Comparison of ENCODE assay signal across 21 cellular contexts in genomic region chr12:104306376-104306775, GRCh38.
"Had no signal": no experiment of that assay in that cellular context is flagged by ENCODE, and none has a peak within 500 bp of the region (broad histone marks: within the 10 kb centered on the region; RNA-seq: fewer than 3 reads in every experiment).

No MANE protein-coding gene starts in this region.

- ATAC-seq: activated CD8-positive, alpha-beta T cell treated with anti-CD3 and anti-CD28 coated beads, Interleukin-2, amount 10 ng/mL, durations not matched to agents 7 days and 5 days; naive thymus-derived CD4-positive, alpha-beta T cell; T-cell had no signal

- H3K4me3 Mint-ChIP-seq: activated CD8-positive, alpha-beta T cell treated with anti-CD3 and anti-CD28 coated beads, Interleukin-2, amount 10 ng/mL, durations not matched to agents 7 days and 5 days; activated naive CD4-positive, alpha-beta T cell treated with anti-CD3 and anti-CD28 coated beads for 36 hours; activated naive CD8-positive, alpha-beta T cell treated with anti-CD3 and anti-CD28 coated beads, Interleukin-2, amount 10 ng/mL, durations not matched to agents 7 days and 5 days; activated T-cell treated with anti-CD3 and anti-CD28 coated beads, Interleukin-2, amount 50 U/mL, for 24 hours; endodermal cell; stimulated activated naive CD8-positive, alpha-beta T cell treated with anti-CD3 and anti-CD28 coated beads, Interleukin-15, Interleukin-2, amounts not matched to agents 100 ng/mL and 50 ng/mL, for 24 hours; T-cell had no signal

- H3K9me3 ChIP-seq: left ventricle myocardium inferior, ovary, prostate gland, thyroid gland had no signal

- H3K27ac Mint-ChIP-seq: activated CD8-positive, alpha-beta T cell treated with anti-CD3 and anti-CD28 coated beads, Interleukin-2, amount 10 ng/mL, durations not matched to agents 7 days and 5 days; activated naive CD4-positive, alpha-beta T cell treated with anti-CD3 and anti-CD28 coated beads for 36 hours; activated naive CD8-positive, alpha-beta T cell treated with anti-CD3 and anti-CD28 coated beads, Interleukin-2, amount 10 ng/mL, durations not matched to agents 7 days and 5 days; activated T-cell treated with anti-CD3 and anti-CD28 coated beads, Interleukin-2, amount 50 U/mL, for 24 hours; activated T-helper 2 cell treated with anti-CD3 and anti-CD28 coated beads, Interferon-gamma antibody, Interleukin-2, Interleukin-4, amounts not matched to agents 10 μg/mL and 5 μg/mL and 100 μg/mL, durations not matched to agents 14 hours and 24 hours and 36 hours; endodermal cell; naive thymus-derived CD4-positive, alpha-beta T cell; stimulated activated naive CD8-positive, alpha-beta T cell treated with anti-CD3 and anti-CD28 coated beads, Interleukin-15, Interleukin-2, amounts not matched to agents 100 ng/mL and 50 ng/mL, for 24 hours; T-cell had no signal

- H3K4me1 ChIP-seq: prostate gland had no signal

- H3K4me3 ChIP-seq: left ventricle myocardium inferior, ovary, prostate gland, thyroid gland had no signal

- DNase-seq: activated CD4-positive, alpha-beta T cell treated with anti-CD3 and anti-CD28 coated beads for 1 hour; activated CD4-positive, alpha-beta T cell treated with anti-CD3 and anti-CD28 coated beads, Interleukin-2, amount 50 U/mL, for 1 hour; activated CD8-positive, alpha-beta T cell treated with anti-CD3 and anti-CD28 coated beads, Interleukin-2, amount 10 ng/mL, durations not matched to agents 7 days and 5 days; activated naive CD4-positive, alpha-beta T cell treated with anti-CD3 and anti-CD28 coated beads for 36 hours; activated naive CD8-positive, alpha-beta T cell treated with anti-CD3 and anti-CD28 coated beads, Interleukin-2, amount 10 ng/mL, durations not matched to agents 7 days and 5 days; activated T-cell treated with anti-CD3 and anti-CD28 coated beads, Interleukin-2, amount 50 U/mL, for 24 hours; amygdala; endodermal cell; foreskin melanocyte; hypothalamus; left ventricle myocardium inferior; naive thymus-derived CD4-positive, alpha-beta T cell; ovary; stimulated activated CD4-positive, alpha-beta T cell treated with anti-CD3 and anti-CD28 coated beads, Interleukin-4, amount 100 ng/mL, for 24 hours; substantia nigra; T-cell; T-helper 9 cell; thyroid gland had no signal

- H3K36me3 ChIP-seq: ovary had no signal

- H3K9me3 Mint-ChIP-seq: activated naive CD4-positive, alpha-beta T cell treated with anti-CD3 and anti-CD28 coated beads for 36 hours; activated naive CD8-positive, alpha-beta T cell treated with anti-CD3 and anti-CD28 coated beads, Interleukin-2, amount 10 ng/mL, durations not matched to agents 7 days and 5 days; activated T-cell treated with anti-CD3 and anti-CD28 coated beads, Interleukin-2, amount 50 U/mL, for 24 hours; activated T-helper 2 cell treated with anti-CD3 and anti-CD28 coated beads, Interferon-gamma antibody, Interleukin-2, Interleukin-4, amounts not matched to agents 10 μg/mL and 5 μg/mL and 100 μg/mL, durations not matched to agents 14 hours and 24 hours and 36 hours; endodermal cell; naive thymus-derived CD4-positive, alpha-beta T cell; stimulated activated naive CD8-positive, alpha-beta T cell treated with anti-CD3 and anti-CD28 coated beads, Interleukin-15, Interleukin-2, amounts not matched to agents 100 ng/mL and 50 ng/mL, for 24 hours; T-cell had no signal

- H3K27ac ChIP-seq: left ventricle myocardium inferior, ovary, prostate gland, thyroid gland had no signal

- H3K27me3 Mint-ChIP-seq: activated naive CD8-positive, alpha-beta T cell treated with anti-CD3 and anti-CD28 coated beads, Interleukin-2, amount 10 ng/mL, durations not matched to agents 7 days and 5 days; activated T-cell treated with anti-CD3 and anti-CD28 coated beads, Interleukin-2, amount 50 U/mL, for 24 hours; naive thymus-derived CD4-positive, alpha-beta T cell; stimulated activated naive CD8-positive, alpha-beta T cell treated with anti-CD3 and anti-CD28 coated beads, Interleukin-15, Interleukin-2, amounts not matched to agents 100 ng/mL and 50 ng/mL, for 24 hours; T-cell had no signal

- H3K27me3 ChIP-seq: ovary, thyroid gland had no signal
